Comparison of ENCODE assay signal across 8 cellular contexts in the genomic region with DNA sequence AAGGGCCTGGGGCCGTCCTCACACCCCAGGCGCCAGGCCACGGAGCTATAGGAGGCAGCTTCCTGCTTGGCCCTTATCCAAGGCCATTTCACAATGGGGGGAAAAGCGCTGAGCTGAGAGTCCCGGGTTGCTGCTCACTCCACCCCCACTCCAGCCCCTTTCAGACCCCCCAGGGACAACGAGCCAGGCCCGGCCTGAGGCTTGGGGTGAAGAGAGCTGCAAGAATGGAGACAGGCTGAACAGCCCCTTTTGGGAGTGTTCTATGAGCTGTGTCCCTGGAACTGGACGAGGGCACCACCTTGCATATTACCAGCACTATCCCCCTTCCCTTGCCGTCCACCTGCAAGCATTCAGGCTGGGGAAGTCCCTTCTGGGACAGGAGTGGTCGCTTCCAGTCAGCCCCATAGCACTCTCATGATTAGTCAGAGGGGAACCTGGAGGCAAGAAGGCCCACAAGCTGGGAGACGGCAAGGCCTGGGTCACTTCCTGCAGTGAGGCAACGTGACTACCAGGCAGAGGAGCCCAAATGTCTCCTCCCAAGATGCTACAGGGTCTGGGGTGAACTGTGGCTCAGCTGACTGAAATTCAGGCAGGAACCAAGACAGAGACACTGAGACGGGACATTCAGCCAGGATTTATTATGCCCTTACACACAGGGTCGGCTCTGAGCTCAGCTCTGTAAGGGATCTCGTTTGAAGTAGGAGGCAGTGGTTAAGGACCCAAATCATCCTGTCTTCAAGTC. TPM values are rescaled to one million over a fixed set of nuclear protein-coding genes. Genes with fewer than 3 reads are reported as not detected.
DNase-seq lines count a peak whose midpoint lies in the region; ATAC-seq and TF ChIP-seq lines count a peak whose summit lies in the region.

No MANE protein-coding gene starts in this region.

- no peaks in the 10 kb centered on the region for H3K27me3 ChIP-seq in GM23248 (replicated peaks; ENCODE audit: insufficient read depth)

- WGBS in GM23248 (ENCODE audit: low coverage in 1 of 2, low lambda C conversion rate in 2 of 2, missing lambda C conversion rate in 2 of 2), 2 experiments, result 33 to 34% methylated on average over 14 to 15 of the region's 15 CpGs

- peak overlapping the region; percentile 93 for H3K27ac Mint-ChIP-seq in activated CD8-positive, alpha-beta T cell treated with anti-CD3 and anti-CD28 coated beads, Interleukin-2, amount 10 ng/mL, durations not matched to agents 7 days and 5 days
- H3K27ac Mint-ChIP-seq in progenitor cell of endocrine pancreas, result peak overlapping the region; percentile 19

- peak overlapping the region; percentile 66 for H3K27ac ChIP-seq in GM23248

- POLR2A ChIA-PET in activated CD8-positive, alpha-beta T cell treated with anti-CD3 and anti-CD28 coated beads, Interleukin-2, amount 10 ng/mL, durations not matched to agents 7 days and 5 days (lab: Charles Lee), result interaction anchor here (0.7 to 2.9 kb wide), 9 partner anchors 8 to 114 kb away, joined by 3 to 24 read pairs (median 4); a partner anchor contains a TSS

- H3K4me2 ChIP-seq in GM23248 (ENCODE audit: unreplicated experiment), result peak overlapping the region; percentile 18

- no peaks in the 10 kb centered on the region for H4K20me1 ChIP-seq in GM23248 (ENCODE audit: insufficient read depth)

- TF ChIP-seq CTCF in fibroblast of mammary gland (conservative IDR thresholded peaks at IDR 0.05; ENCODE audit: control insufficient read depth, insufficient read depth, low read depth, low read length), result no peak
- TF ChIP-seq CTCF in progenitor cell of endocrine pancreas (IDR thresholded peaks at IDR 0.05; ENCODE audit: unreplicated experiment), result no peak

- peak overlapping the region; percentile 38 for H2AFZ ChIP-seq in GM23248

- H3K4me3 Mint-ChIP-seq in activated CD8-positive, alpha-beta T cell treated with anti-CD3 and anti-CD28 coated beads, Interleukin-2, amount 10 ng/mL, durations not matched to agents 7 days and 5 days, result peak overlapping the region; percentile 12
- no peak overlapping the region for H3K4me3 Mint-ChIP-seq in progenitor cell of endocrine pancreas (ENCODE audit: low read depth)

- no peaks in the 10 kb centered on the region for H3K79me2 ChIP-seq in GM23248 (ENCODE audit: insufficient read depth)

- H3K9ac ChIP-seq in GM23248, result peak overlapping the region; percentile 53

- no peaks in the 10 kb centered on the region for H3K9me3 ChIP-seq in GM23248 (ENCODE audit: low read depth)

- H3K27me3 Mint-ChIP-seq in activated CD8-positive, alpha-beta T cell treated with anti-CD3 and anti-CD28 coated beads, Interleukin-2, amount 10 ng/mL, durations not matched to agents 7 days and 5 days (ENCODE audit: low read depth), result no peaks in the 10 kb centered on the region
- H3K27me3 Mint-ChIP-seq in progenitor cell of endocrine pancreas, result no peaks in the 10 kb centered on the region

- H3K4me1 Mint-ChIP-seq in activated CD8-positive, alpha-beta T cell treated with anti-CD3 and anti-CD28 coated beads, Interleukin-2, amount 10 ng/mL, durations not matched to agents 7 days and 5 days (ENCODE audit: low read depth), result peaks cover 76% of the 10 kb centered on the region
- H3K4me1 Mint-ChIP-seq in progenitor cell of endocrine pancreas (ENCODE audit: low read depth), result peaks cover 6% of the 10 kb centered on the region

- H3K4me1 ChIP-seq in GM23248 (ENCODE audit: insufficient read depth), result peaks cover 31% of the 10 kb centered on the region

- H3K9me3 Mint-ChIP-seq in activated CD8-positive, alpha-beta T cell treated with anti-CD3 and anti-CD28 coated beads, Interleukin-2, amount 10 ng/mL, durations not matched to agents 7 days and 5 days (ENCODE audit: insufficient read depth), result no peaks in the 10 kb centered on the region
- H3K9me3 Mint-ChIP-seq in progenitor cell of endocrine pancreas (ENCODE audit: low read depth), result no peaks in the 10 kb centered on the region

- H3K36me3 ChIP-seq in GM23248 (ENCODE audit: low read depth), result no peaks in the 10 kb centered on the region

- peak; percentile 61 for ATAC-seq in activated CD8-positive, alpha-beta T cell treated with anti-CD3 and anti-CD28 coated beads, Interleukin-2, amount 10 ng/mL, durations not matched to agents 7 days and 5 days

- no peaks in the 10 kb centered on the region for H3K9me2 ChIP-seq in GM23248 (ENCODE audit: insufficient read depth)

- in situ Hi-C loops in GM23248 (cut with MboI), result loop anchor here (10.0 kb wide), 2 partner anchors 167 to 227 kb away; no protein-coding TSS in a partner anchor

- peak; percentile 63 for DNase-seq in GM03348 (ENCODE audit: low spot score)
- peak; percentile 90 for DNase-seq in GM23248
- peak; percentile 50 for DNase-seq in NAMALWA (ENCODE audit: low spot score)
- DNase-seq in activated CD8-positive, alpha-beta T cell treated with anti-CD3 and anti-CD28 coated beads, Interleukin-2, amount 10 ng/mL, durations not matched to agents 7 days and 5 days, result peak; percentile 74
- DNase-seq in fibroblast of mammary gland (ENCODE audit: low read depth), result peak; percentile 84
- DNase-seq in progenitor cell of endocrine pancreas (ENCODE audit: low spot score, unreplicated experiment), result no peak
- no peak for DNase-seq in LoVo (ENCODE audit: low spot score)
- DNase-seq in NCI-H2107 (lab: John Stamatoyannopoulos, UW), result no peak

- peaks cover 18% of the 10 kb centered on the region for H3K36me3 Mint-ChIP-seq in activated CD8-positive, alpha-beta T cell treated with anti-CD3 and anti-CD28 coated beads, Interleukin-2, amount 10 ng/mL, durations not matched to agents 7 days and 5 days (ENCODE audit: low read depth)
- H3K36me3 Mint-ChIP-seq in progenitor cell of endocrine pancreas (ENCODE audit: insufficient read depth), result no peaks in the 10 kb centered on the region

- CTCF ChIA-PET in activated CD8-positive, alpha-beta T cell treated with anti-CD3 and anti-CD28 coated beads, Interleukin-2, amount 10 ng/mL, durations not matched to agents 7 days and 5 days (lab: Charles Lee), result interaction anchor here (0.6 to 8.5 kb wide), 19 partner anchors 9 to 273 kb away, joined by 3 to 366 read pairs (median 5); a partner anchor contains a TSS

- H3F3A ChIP-seq in GM23248 (ENCODE audit: insufficient read depth), result peaks cover 13% of the 10 kb centered on the region

- H3K4me3 ChIP-seq in GM23248, result no peak overlapping the region
- no peak overlapping the region for H3K4me3 ChIP-seq in fibroblast of mammary gland (ENCODE audit: control insufficient read depth, low read depth, low read length)

RNA-seq across cellular contexts. Expression of a gene that starts 8.6 kb away (rescaled TPM):
- total RNA-seq in GM23248 (2014; rRNA removed; shearing (Covaris generic)), result 257 and 282 TPM in 2 replicates
- polyA plus RNA-seq in GM23248 (2016; fragmentation: Nextera tagmentation; extraction: Ambion mirVana), result 789 and 796 TPM in 2 replicates
- 100 to 1,000 TPM; 178 to 182 TPM for total RNA-seq in activated CD8-positive, alpha-beta T cell treated with anti-CD3 and anti-CD28 coated beads, Interleukin-2, amount 10 ng/mL, durations not matched to agents 7 days and 5 days
- total RNA-seq in progenitor cell of endocrine pancreas, result 282 and 285 TPM in 2 replicates

Comparison
In these comparisons a context has a peak if more than half of its experiments do, and no peak if none do; other contexts are left out.
1. DNase-seq: peak in GM03348 (single experiment), GM23248 (single experiment), NAMALWA (single experiment), activated CD8-positive, alpha-beta T cell treated with anti-CD3 and anti-CD28 coated beads, Interleukin-2, amount 10 ng/mL, durations not matched to agents 7 days and 5 days (single experiment) and fibroblast of mammary gland (single experiment); none in progenitor cell of endocrine pancreas (single experiment), LoVo (single experiment) and NCI-H2107 (single experiment).